In genomic region chr10:132714906-132715790, GRCh38 we compare ENCODE assay signal across 19 cellular contexts.
A peak's percentile ranks its signal among the peaks of the same experiment; 100 is the strongest.
DNase-seq lines count a peak whose midpoint lies in the region; ATAC-seq and TF ChIP-seq lines count a peak whose summit lies in the region.
"Had no signal": no experiment of that assay in that cellular context is flagged by ENCODE, and none has a peak within 500 bp of the region (broad histone marks: within the 10 kb centered on the region; RNA-seq: fewer than 3 reads in every experiment).

No MANE protein-coding gene starts in this region.

- no peak for TF ChIP-seq EP300 in Ishikawa (IDR thresholded peaks at IDR 0.05; ENCODE audit: borderline replicate concordance)
- no peak for TF ChIP-seq EP300 in sigmoid colon (IDR thresholded peaks at IDR 0.05)

- H3K36me3 Mint-ChIP-seq in endodermal cell (ENCODE audit: low read depth) = peaks cover 21% of the 10 kb centered on the region
- no peaks in the 10 kb centered on the region for H3K36me3 Mint-ChIP-seq in activated naive CD4-positive, alpha-beta T cell treated with anti-CD3 and anti-CD28 coated beads, Interleukin-2, amount 50 U/mL, for 72 hours
- H3K36me3 Mint-ChIP-seq in activated CD4-positive, alpha-beta T cell treated with anti-CD3 and anti-CD28 coated beads for 36 hours (ENCODE audit: low read depth) = peaks cover 16% of the 10 kb centered on the region

- CTCF ChIA-PET in activated CD4-positive, alpha-beta T cell treated with anti-CD3 and anti-CD28 coated beads for 36 hours (lab: Charles Lee) = no interaction called here

- no peak overlapping the region for H3K4me3 ChIP-seq in endodermal cell (ENCODE audit: low read length)
- H3K4me3 ChIP-seq in sigmoid colon = no peak overlapping the region

- TF ChIP-seq CTCF in endodermal cell (conservative IDR thresholded peaks at IDR 0.05) (no peak), sigmoid colon (IDR thresholded peaks at IDR 0.05) (no peak), GM13976 (IDR thresholded peaks at IDR 0.05; ENCODE audit: borderline replicate concordance, control extremely low read depth, extremely low read depth, insufficient read depth, missing control alignments) (no peak)

- WGBS in endodermal cell (ENCODE audit: insufficient coverage in 1 of 2, insufficient read length in 1 of 2), 2 experiments = 78 to 89% methylated on average over 22 to 26 of the region's 26 CpGs
- 93 to 95% methylated on average over 26 of the region's 26 CpGs for WGBS in sigmoid colon, 2 donors

- TF ChIP-seq RAD21 in Ishikawa (IDR thresholded peaks at IDR 0.05; ENCODE audit: low read depth) = no peak; the same call in 1 of the 2 replicates

- no peaks in the 10 kb centered on the region for H3K27me3 ChIP-seq in endodermal cell (ENCODE audit: control insufficient read depth, insufficient read depth, low read length, poor library complexity, severe bottlenecking)
- no peaks in the 10 kb centered on the region for H3K27me3 ChIP-seq in sigmoid colon

- no peaks in the 10 kb centered on the region for H3K4me1 Mint-ChIP-seq in endodermal cell
- no peaks in the 10 kb centered on the region for H3K4me1 Mint-ChIP-seq in activated CD4-positive, alpha-beta T cell treated with anti-CD3 and anti-CD28 coated beads for 36 hours

- H3K27ac ChIP-seq in endodermal cell (ENCODE audit: low read depth, low read length) (peak overlapping the region; percentile 64), sigmoid colon (no peak overlapping the region)

- no peaks in the 10 kb centered on the region for H3K9me3 Mint-ChIP-seq in endodermal cell
- no peaks in the 10 kb centered on the region for H3K9me3 Mint-ChIP-seq in activated naive CD4-positive, alpha-beta T cell treated with anti-CD3 and anti-CD28 coated beads, Interleukin-2, amount 50 U/mL, for 72 hours
- no peaks in the 10 kb centered on the region for H3K9me3 Mint-ChIP-seq in activated CD4-positive, alpha-beta T cell treated with anti-CD3 and anti-CD28 coated beads for 36 hours (ENCODE audit: low read depth)
- H3K9me3 Mint-ChIP-seq: activated naive CD8-positive, alpha-beta T cell treated with anti-CD3 and anti-CD28 coated beads, Interleukin-2, amount 10 ng/mL, durations not matched to agents 7 days and 5 days had no signal

- H3K9me3 ChIP-seq in endodermal cell (ENCODE audit: control insufficient read depth, low read length) (peaks cover 3% of the 10 kb centered on the region), sigmoid colon (no peaks in the 10 kb centered on the region)

- in situ Hi-C loops in GM13976 (cut with MboI; ENCODE audit: low sequenced_read_pairs, unreplicated experiment) = no loop called here

- no peak overlapping the region for H3K27ac Mint-ChIP-seq in endodermal cell
- no peak overlapping the region for H3K27ac Mint-ChIP-seq in activated naive CD4-positive, alpha-beta T cell treated with anti-CD3 and anti-CD28 coated beads, Interleukin-2, amount 50 U/mL, for 72 hours
- H3K27ac Mint-ChIP-seq in activated CD4-positive, alpha-beta T cell treated with anti-CD3 and anti-CD28 coated beads for 36 hours = no peak overlapping the region
- H3K27ac Mint-ChIP-seq: activated naive CD8-positive, alpha-beta T cell treated with anti-CD3 and anti-CD28 coated beads, Interleukin-2, amount 10 ng/mL, durations not matched to agents 7 days and 5 days had no signal

- intact Hi-C loops in sigmoid colon (cut with DNase I) = no loop called here
- intact Hi-C loops in activated CD4-positive, alpha-beta T cell treated with anti-CD3 and anti-CD28 coated beads for 36 hours (cut with DNase I, micrococcal nuclease) = no loop called here

- H3K36me3 ChIP-seq in endodermal cell (ENCODE audit: control insufficient read depth, insufficient read depth, low read length) = no peaks in the 10 kb centered on the region
- H3K36me3 ChIP-seq in sigmoid colon = peaks cover 0 to 56% (median 19%) of the 10 kb centered on the region in 4 donors

- no peak overlapping the region for H3K4me3 Mint-ChIP-seq in endodermal cell
- H3K4me3 Mint-ChIP-seq in activated CD4-positive, alpha-beta T cell treated with anti-CD3 and anti-CD28 coated beads for 36 hours = no peak overlapping the region
- H3K4me3 Mint-ChIP-seq: activated naive CD8-positive, alpha-beta T cell treated with anti-CD3 and anti-CD28 coated beads, Interleukin-2, amount 10 ng/mL, durations not matched to agents 7 days and 5 days had no signal

- ATAC-seq in activated naive CD4-positive, alpha-beta T cell treated with anti-CD3 and anti-CD28 coated beads, Interleukin-2, amount 50 U/mL, for 72 hours = no peak
- no peak for ATAC-seq in GM19463 (IDR thresholded peaks at IDR 0.05; ENCODE audit: unreplicated experiment)
- ATAC-seq in activated CD4-positive, alpha-beta T cell treated with anti-CD3 and anti-CD28 coated beads for 36 hours = no peak
- ATAC-seq: HCT116 had no signal

- POLR2A ChIA-PET in activated CD4-positive, alpha-beta T cell treated with anti-CD3 and anti-CD28 coated beads for 36 hours (lab: Charles Lee) = no interaction called here

- DNase-seq in endodermal cell (no peak), medulla oblongata (ENCODE audit: extremely low spot score) (peak; percentile 54), sigmoid colon (peak; percentile 56), GM13976 (ENCODE audit: low spot score) (no peak)
- DNase-seq in activated naive CD4-positive, alpha-beta T cell treated with anti-CD3 and anti-CD28 coated beads, Interleukin-2, amount 50 U/mL, for 72 hours (ENCODE audit: low spot score in 2 of 2) = no peak
- no peak for DNase-seq in activated CD4-positive, alpha-beta T cell treated with anti-CD3 and anti-CD28 coated beads for 36 hours
- DNase-seq: activated CD4-positive, CD25-positive, alpha-beta regulatory T cell; activated naive CD8-positive, alpha-beta T cell treated with anti-CD3 and anti-CD28 coated beads, Interleukin-2, amount 10 ng/mL, durations not matched to agents 7 days and 5 days; COR-L47; effector CD8-positive, alpha-beta T cell; EL; Kasumi-1; NCI-H1417 treated with DMSO at 0.1 percent for 48 hours; NCI-H69; stimulated activated CD4-positive, alpha-beta T cell treated with anti-CD3 and anti-CD28 coated beads, Interleukin-4, amount 100 ng/mL, for 1 hour; T-helper 2 cell had no signal

- H3K4me1 ChIP-seq in endodermal cell (ENCODE audit: control insufficient read depth, insufficient read depth, low read length) (no peaks in the 10 kb centered on the region), sigmoid colon (no peaks in the 10 kb centered on the region)

- no peak for TF ChIP-seq POLR2A in sigmoid colon (IDR thresholded peaks at IDR 0.05)

- no peak overlapping the region for H3K9ac ChIP-seq in endodermal cell (ENCODE audit: extremely low read depth, low read length, poor library complexity, severe bottlenecking)

- H3K27me3 Mint-ChIP-seq in endodermal cell (ENCODE audit: insufficient read depth) = no peaks in the 10 kb centered on the region
- H3K27me3 Mint-ChIP-seq in activated CD4-positive, alpha-beta T cell treated with anti-CD3 and anti-CD28 coated beads for 36 hours = no peaks in the 10 kb centered on the region
- H3K27me3 Mint-ChIP-seq: activated naive CD8-positive, alpha-beta T cell treated with anti-CD3 and anti-CD28 coated beads, Interleukin-2, amount 10 ng/mL, durations not matched to agents 7 days and 5 days had no signal

TF ChIP-seq in Ishikawa, 13 proteins besides CTCF, POLR2A, EP300 and RAD21:
- TF ChIP-seq ZBTB7A (IDR thresholded peaks at IDR 0.05; ENCODE audit: low read depth) (peak; percentile 35; the same call in 1 of the 2 replicates), USF1 (IDR thresholded peaks at IDR 0.05) (no peak)

Comparison
In these comparisons a context has a peak if more than half of its experiments do, and no peak if none do; other contexts are left out.
1. DNase-seq: peak in medulla oblongata (single experiment) and sigmoid colon (single experiment); none in endodermal cell (single experiment), activated naive CD4-positive, alpha-beta T cell treated with anti-CD3 and anti-CD28 coated beads, Interleukin-2, amount 50 U/mL, for 72 hours (0 of 2), GM13976 (single experiment) and activated CD4-positive, alpha-beta T cell treated with anti-CD3 and anti-CD28 coated beads for 36 hours (single experiment).